In genomic region chr20:56428881-56429280, GRCh38 we compare ENCODE assay signal across 1 cellular context.
TF ChIP-seq lines count a peak whose summit lies in the region.

No MANE protein-coding gene starts in this region.

TF ChIP-seq in K562, 482 proteins besides CTCF, POLR2A, EP300 and RAD21:
- no peak for TF ChIP-seq KLF16 (IDR thresholded peaks at IDR 0.05)
- no peak for TF ChIP-seq ZC3H4 (CRISPR knock-in tag; IDR thresholded peaks at IDR 0.05; ENCODE audit: borderline replicate concordance)
